ENCODE assay signal across 8 cellular contexts in genomic region chr6:32194825-32195651, GRCh38. TPM values are rescaled to one million over a fixed set of nuclear protein-coding genes. Genes with fewer than 3 reads are reported as not detected.
DNase-seq lines count a peak whose midpoint lies in the region; ATAC-seq and TF ChIP-seq lines count a peak whose summit lies in the region.

No MANE protein-coding gene starts in this region.

- H3K27ac Mint-ChIP-seq in WTC11: peak overlapping the region; percentile 99
- peak overlapping the region; percentile 99 for H3K27ac Mint-ChIP-seq in progenitor cell of endocrine pancreas

- H3K9me3 Mint-ChIP-seq in WTC11 (no peaks in the 10 kb centered on the region), progenitor cell of endocrine pancreas (ENCODE audit: low read depth) (no peaks in the 10 kb centered on the region)

- H3K27me3 Mint-ChIP-seq in WTC11 (ENCODE audit: low read depth) (peaks cover 3% of the 10 kb centered on the region; the same call in 1 of the 2 replicates), progenitor cell of endocrine pancreas (no peaks in the 10 kb centered on the region)

- H3K27me3 ChIP-seq in AG04450 (ENCODE audit: control insufficient read depth, insufficient read depth, low read length): no peaks in the 10 kb centered on the region

- CTCF ChIA-PET in AG04450 (lab: Charles Lee) (interaction anchor here (0.5 to 2.1 kb wide), 31 partner anchors 9 to 1018 kb away, joined by 3 to 18 read pairs (median 4); partner anchors contain the start of genes AGPAT1, ATF6B, ATP6V1G2 and EGFL8), GM10248 (lab: Yijun Ruan, JAX) (interaction anchor here (0.7 to 2.2 kb wide), 16 partner anchors 9 to 108 kb away, joined by 3 to 11 read pairs (median 4); partner anchors contain the start of genes AGPAT1, ATF6B and FKBPL), WTC11 (lab: Charles Lee) (interaction anchor here (0.6 to 1.8 kb wide), 33 partner anchors 9 to 758 kb away, joined by 3 to 30 read pairs (median 6); partner anchors contain the start of genes AGPAT1, EHMT2, FKBPL and HLA-DMA)

- peak overlapping the region; percentile 95 for H3K4me3 Mint-ChIP-seq in WTC11
- H3K4me3 Mint-ChIP-seq in progenitor cell of endocrine pancreas (ENCODE audit: low read depth): peak overlapping the region; percentile 93

- POLR2A ChIA-PET in AG04450 (lab: Yijun Ruan, JAX): interaction anchor here (0.5 to 2.0 kb wide), 8 partner anchors 18 to 1123 kb away, joined by 3 to 30 read pairs (median 8); partner anchors contain the start of genes ATF6B, FKBPL and ZBTB22
- POLR2A ChIA-PET in GM10248 (lab: Yijun Ruan, JAX): interaction anchor here (0.5 to 0.8 kb wide), 3 partner anchors 67 to 359 kb away, joined by 3 to 8 read pairs (median 7); partner anchors contain the start of genes ATF6B and NEU1
- POLR2A ChIA-PET in WTC11 (lab: Charles Lee): interaction anchor here (0.6 to 1.9 kb wide), 12 partner anchors 10 to 922 kb away, joined by 3 to 25 read pairs (median 4); partner anchors contain the start of genes AGPAT1, FKBPL, PRRT1 and RNF5

- no peaks in the 10 kb centered on the region; the same call in 1 of the 2 replicates for H3K9me3 ChIP-seq in AG04450 (ENCODE audit: control insufficient read depth, insufficient read depth, low read length)

- H3K36me3 Mint-ChIP-seq in WTC11 (no peaks in the 10 kb centered on the region), progenitor cell of endocrine pancreas (ENCODE audit: insufficient read depth) (no peaks in the 10 kb centered on the region)

- ATAC-seq in WTC11 (no peak), GM18519 (IDR thresholded peaks at IDR 0.05; ENCODE audit: low FRiP score, unreplicated experiment) (no peak)

- H3K27ac ChIP-seq in AG04450 (ENCODE audit: low read depth, low read length): peak overlapping the region; percentile 84

- DNase-seq in AG04450 (ENCODE audit: low read depth, low spot score): no peak
- DNase-seq in GM10248 (ENCODE audit: extremely low spot score): no peak
- peak; percentile 27 for DNase-seq in LNCaP clone FGC (ENCODE audit: low read depth)
- DNase-seq in WTC11 (ENCODE audit: low spot score): no peak
- peak; percentile 70 for DNase-seq in fibroblast of villous mesenchyme (ENCODE audit: low read depth)
- no peak for DNase-seq in progenitor cell of endocrine pancreas (ENCODE audit: low spot score, unreplicated experiment)
- no peak for DNase-seq in HuH-7.5 (ENCODE audit: low spot score)

- H3K4me3 ChIP-seq in AG04450 (ENCODE audit: low read depth, low read length) (peak overlapping the region; percentile 60), LNCaP clone FGC (ENCODE audit: low read depth, low read length) (peak overlapping the region; percentile 67), fibroblast of villous mesenchyme (ENCODE audit: low read depth, low read length) (peak overlapping the region; percentile 61)

- H3K4me1 Mint-ChIP-seq in WTC11: peaks cover 57% of the 10 kb centered on the region
- peaks cover 31% of the 10 kb centered on the region for H3K4me1 Mint-ChIP-seq in progenitor cell of endocrine pancreas (ENCODE audit: low read depth)

- TF ChIP-seq CTCF in AG04450 (IDR thresholded peaks at IDR 0.05; ENCODE audit: low read depth, low read length) (peak; percentile 65), GM10248 (IDR thresholded peaks at IDR 0.05; ENCODE audit: control extremely low read depth, extremely low read depth, low read depth, missing control alignments) (peak; percentile 44), LNCaP clone FGC (IDR thresholded peaks at IDR 0.05; ENCODE audit: control insufficient read depth, extremely low read depth, insufficient read depth) (peak; percentile 63), WTC11 (IDR thresholded peaks at IDR 0.05) (peak; percentile 4; the same call in 1 of the 2 replicates), fibroblast of villous mesenchyme (IDR thresholded peaks at IDR 0.05; ENCODE audit: insufficient read depth, low read depth, low read length) (peak; percentile 59), progenitor cell of endocrine pancreas (IDR thresholded peaks at IDR 0.05; ENCODE audit: unreplicated experiment) (peak; percentile 46)

TF ChIP-seq in WTC11, 78 proteins besides CTCF, POLR2A, EP300 and RAD21:
- TF ChIP-seq TEAD1 (CRISPR knock-in tag; IDR thresholded peaks at IDR 0.05): peak; percentile 29; the same call in 1 of the 2 replicates
- peak; percentile 77 for TF ChIP-seq PRDM15 (CRISPR knock-in tag; IDR thresholded peaks at IDR 0.05)
- TF ChIP-seq ZNF416 (CRISPR knock-in tag; IDR thresholded peaks at IDR 0.05): no peak
- no peak for TF ChIP-seq CBFB (CRISPR knock-in tag; IDR thresholded peaks at IDR 0.05; ENCODE audit: low read depth)
- TF ChIP-seq AR (CRISPR knock-in tag; IDR thresholded peaks at IDR 0.05): no peak
- peak; percentile 23; the same call in 1 of the 2 replicates for TF ChIP-seq MYBL2 (CRISPR knock-in tag; IDR thresholded peaks at IDR 0.05)
- no peak for TF ChIP-seq RORB (CRISPR knock-in tag; IDR thresholded peaks at IDR 0.05)
- no peak for TF ChIP-seq JAZF1 (CRISPR knock-in tag; IDR thresholded peaks at IDR 0.05)
- TF ChIP-seq NFYB (CRISPR knock-in tag; conservative IDR thresholded peaks at IDR 0.05; ENCODE audit: low read depth): peak; percentile 49
- TF ChIP-seq NFE2L1 (CRISPR knock-in tag; IDR thresholded peaks at IDR 0.05): no peak

RNA-seq across cellular contexts. Expression of gene GPSM3, which starts 2.6 kb away (rescaled TPM):
- polyA plus RNA-seq in AG04450 (2011; rRNA removed): 4.7 and 6.0 TPM in 2 replicates
- 3.4 and 3.6 TPM in 2 replicates for polyA minus RNA-seq in AG04450 (2011; rRNA and poly(A)+ RNA removed)
- 10.0 to 14.0 TPM (median 13.1 TPM) in 3 replicates for total RNA-seq in WTC11 (2021)
- total RNA-seq in fibroblast of villous mesenchyme: 2.6 and 4.8 TPM in 2 replicates
- 6.1 and 6.5 TPM in 2 replicates for total RNA-seq in progenitor cell of endocrine pancreas

RNA-seq across cellular contexts. Expression of gene PBX2, which starts 5.0 kb away (rescaled TPM):
- polyA plus RNA-seq in AG04450 (2011; rRNA removed): 56.5 and 59.2 TPM in 2 replicates
- polyA minus RNA-seq in AG04450 (2011; rRNA and poly(A)+ RNA removed): 49.9 and 59.5 TPM in 2 replicates
- total RNA-seq in WTC11 (2021): 130 to 165 TPM (median 150 TPM) in 3 replicates
- total RNA-seq in fibroblast of villous mesenchyme: 29.0 and 35.4 TPM in 2 replicates
- total RNA-seq in progenitor cell of endocrine pancreas: 260 and 261 TPM in 2 replicates

RNA-seq across cellular contexts. Expression of gene AGER, which starts 11.0 kb away (rescaled TPM):
- polyA plus RNA-seq in AG04450 (2011; rRNA removed): 2.4 and 2.6 TPM in 2 replicates
- polyA minus RNA-seq in AG04450 (2011; rRNA and poly(A)+ RNA removed): 1.0 TPM in 2 replicates
- total RNA-seq in WTC11 (2021) (17.7 to 20.0 TPM (median 18.1 TPM) in 3 replicates), fibroblast of villous mesenchyme (0.32 and 0.86 TPM in 2 replicates), progenitor cell of endocrine pancreas (28.5 and 29.9 TPM in 2 replicates)

RNA-seq across cellular contexts. Expression of gene RNF5, which starts 16.8 kb away (rescaled TPM):
- 33.3 TPM in 2 replicates for polyA plus RNA-seq in AG04450 (2011; rRNA removed)
- 16.0 and 16.9 TPM in 2 replicates for polyA minus RNA-seq in AG04450 (2011; rRNA and poly(A)+ RNA removed)
- total RNA-seq in WTC11 (2021) (108 to 114 TPM (median 111 TPM) in 3 replicates), fibroblast of villous mesenchyme (22.5 and 37.6 TPM in 2 replicates), progenitor cell of endocrine pancreas (91.2 and 92.2 TPM in 2 replicates)

RNA-seq across cellular contexts. Expression of gene AGPAT1, which starts 19.2 kb away (rescaled TPM):
- 97.1 and 116 TPM in 2 replicates for polyA plus RNA-seq in AG04450 (2011; rRNA removed)
- 175 and 217 TPM in 2 replicates for polyA minus RNA-seq in AG04450 (2011; rRNA and poly(A)+ RNA removed)
- total RNA-seq in WTC11 (2021) (84.5 to 88.9 TPM (median 87.5 TPM) in 3 replicates), fibroblast of villous mesenchyme (21.9 and 30.2 TPM in 2 replicates), progenitor cell of endocrine pancreas (94.1 and 102 TPM in 2 replicates)

Comparison
In these comparisons a context has a peak if more than half of its experiments do, and no peak if none do; other contexts are left out.
1. DNase-seq: peak in LNCaP clone FGC (single experiment) and fibroblast of villous mesenchyme (single experiment); none in AG04450 (single experiment), GM10248 (single experiment), WTC11 (single experiment), progenitor cell of endocrine pancreas (single experiment) and HuH-7.5 (single experiment).
2. CTCF ChIP-seq: peak in every context shown above with its lines; median percentile 65 in AG04450; 63 in LNCaP clone FGC; 59 in fibroblast of villous mesenchyme; 46 in progenitor cell of endocrine pancreas; 44 in GM10248; 4 in WTC11.
3. RNA of gene AGER, which starts 11.0 kb away (total RNA-seq): 28.5 to 29.9 TPM in progenitor cell of endocrine pancreas and 17.7 to 20.0 TPM in WTC11; 0.32 to 0.86 TPM in fibroblast of villous mesenchyme; every median in the first group is over 10 times any median in the second.
4. Peak in every context shown above with its lines, with median percentiles within 50 percentile points of each other: H3K4me3 ChIP-seq.